ENCODE assay signal across 8 cellular contexts in the genomic region with DNA sequence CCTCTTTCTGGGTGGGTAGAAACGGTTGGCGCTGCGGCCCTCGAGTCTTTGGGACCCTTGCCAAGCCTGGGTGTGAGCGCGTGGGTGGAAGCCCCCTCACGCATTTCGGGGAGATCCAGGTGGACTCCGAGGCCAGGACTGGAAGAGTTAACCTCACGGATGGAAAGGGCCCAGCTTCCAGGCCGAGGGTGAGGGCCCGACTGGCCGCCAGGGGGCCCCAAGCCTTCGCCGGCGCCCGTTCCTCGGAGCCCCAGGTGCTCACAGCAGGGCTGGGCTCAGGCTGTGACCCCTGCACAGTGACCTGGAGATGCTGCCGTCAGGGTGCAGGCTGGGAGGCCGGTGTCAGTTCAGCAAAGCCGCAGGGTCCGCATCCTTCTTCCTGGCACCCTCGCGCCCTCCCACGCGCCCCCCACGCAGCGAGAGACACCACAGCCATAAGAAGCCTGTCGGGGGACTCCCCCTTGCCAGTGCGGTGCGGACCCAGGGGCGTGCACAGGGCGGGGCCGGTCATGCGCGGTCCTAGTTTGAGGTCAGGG. TPM values are rescaled to one million over a fixed set of nuclear protein-coding genes. Genes with fewer than 3 reads are reported as not detected.
DNase-seq lines count a peak whose midpoint lies in the region; ATAC-seq and TF ChIP-seq lines count a peak whose summit lies in the region.

No MANE protein-coding gene starts in this region.

- peaks cover 17% of the 10 kb centered on the region for H3K9me3 ChIP-seq in AG04450 (ENCODE audit: control insufficient read depth, insufficient read depth, low read length)
- H3K9me3 ChIP-seq in PC-3 (ENCODE audit: low read length), result no peaks in the 10 kb centered on the region

- H4K20me1 ChIP-seq in PC-3 (ENCODE audit: low read length), result no peaks in the 10 kb centered on the region

- H3K9me2 ChIP-seq in PC-3 (replicated peaks; ENCODE audit: low read length), result no peaks in the 10 kb centered on the region

- TF ChIP-seq CTCF in AG04450 (IDR thresholded peaks at IDR 0.05; ENCODE audit: low read depth, low read length) (peak; percentile 79), PC-3 (conservative IDR thresholded peaks at IDR 0.05; ENCODE audit: low read depth, low read length) (peak; percentile 74)

- peak overlapping the region; percentile 66; the same call in 1 of the 2 replicates for H3K4me2 ChIP-seq in PC-3 (ENCODE audit: low read length)

- BruUV-seq in PC-3 (replicated peaks; lab: Mats Ljungman, UMichigan), result no TSS peak

- H3K27me3 ChIP-seq in AG04450 (ENCODE audit: control insufficient read depth, insufficient read depth, low read length) (peaks cover 12% of the 10 kb centered on the region), PC-3 (ENCODE audit: low read length) (no peaks in the 10 kb centered on the region)

- POLR2A ChIA-PET in AG04450 (lab: Yijun Ruan, JAX) (no interaction called here), PC-3 (lab: Charles Lee; ENCODE audit: unreplicated experiment) (no interaction called here)

- H3K4me3 ChIP-seq in AG04450 (ENCODE audit: low read depth, low read length) (peak overlapping the region; percentile 51), PC-3 (ENCODE audit: low read length) (peak overlapping the region; percentile 35; the same call in 1 of the 2 replicates)

- no peak for DNase-seq in AG04450 (ENCODE audit: low read depth, low spot score)
- DNase-seq in PC-3, result peak; percentile 65
- DNase-seq in activated gamma-delta T cell (lab: John Stamatoyannopoulos, UW), result peak; percentile 89
- DNase-seq in foreskin melanocyte, result peak; percentile 32
- peak; percentile 75 for DNase-seq in occipital lobe (lab: John Stamatoyannopoulos, UW)
- DNase-seq in superior temporal gyrus (ENCODE audit: extremely low spot score), result peak; percentile 54

- H3K36me3 ChIP-seq in PC-3 (ENCODE audit: low read depth, low read length), result no peaks in the 10 kb centered on the region

- no peaks in the 10 kb centered on the region for H3F3A ChIP-seq in PC-3 (ENCODE audit: low read length, unreplicated experiment)

- intact Hi-C loops in PC-3 (cut with micrococcal nuclease), result no loop called here

- CTCF ChIA-PET in AG04450 (lab: Charles Lee) (interaction anchor here (0.6 to 0.7 kb wide), 2 partner anchors 13 to 221 kb away, joined by 3 read pairs; no protein-coding TSS in a partner anchor), PC-3 (lab: Charles Lee) (interaction anchor here (1.0 kb wide), 1 partner anchor 223 kb away, joined by 4 read pairs; no protein-coding TSS in a partner anchor)

- no peak overlapping the region for H3K27ac ChIP-seq in AG04450 (ENCODE audit: low read depth, low read length)
- no peak overlapping the region for H3K27ac ChIP-seq in PC-3 (ENCODE audit: low read length)

- no peaks in the 10 kb centered on the region for H3K79me2 ChIP-seq in PC-3 (ENCODE audit: low read length)

- peak overlapping the region; percentile 14; the same call in 1 of the 2 replicates for H2AFZ ChIP-seq in PC-3 (ENCODE audit: low read length)

- no peak overlapping the region for H3K9ac ChIP-seq in PC-3 (ENCODE audit: low read length)

- H3K4me1 ChIP-seq in PC-3 (ENCODE audit: insufficient read depth, low read length), result no peaks in the 10 kb centered on the region

- ATAC-seq in GM19025 (IDR thresholded peaks at IDR 0.05; ENCODE audit: low read depth, unreplicated experiment), result peak; percentile 86
- peak; percentile 90 for ATAC-seq in HG03442 (IDR thresholded peaks at IDR 0.05; ENCODE audit: unreplicated experiment)
- peak; percentile 94 for ATAC-seq in PC-3

RNA-seq across cellular contexts. Expression of a gene that starts 34.2 kb away (rescaled TPM):
- polyA plus RNA-seq in AG04450 (2011; rRNA removed), result 4.1 and 4.3 TPM in 2 replicates
- 0.48 and 0.55 TPM in 2 replicates for polyA minus RNA-seq in AG04450 (2011; rRNA and poly(A)+ RNA removed)
- total RNA-seq in PC-3 (2014; rRNA removed), result 26.9 and 35.5 TPM in 2 replicates
- under 0.01 TPM for total RNA-seq in occipital lobe

RNA-seq across cellular contexts. Expression of a gene that starts 57.8 kb away (rescaled TPM):
- polyA plus RNA-seq in AG04450 (2011; rRNA removed), result not detected in 2 replicates
- not detected in 2 replicates for polyA minus RNA-seq in AG04450 (2011; rRNA and poly(A)+ RNA removed)
- total RNA-seq in PC-3 (2014; rRNA removed) (not detected in 2 replicates), occipital lobe (not detected)

Comparison
In these comparisons a context has a peak if more than half of its experiments do, and no peak if none do; other contexts are left out.
1. RNA of a gene that starts 34.2 kb away (total RNA-seq): 26.9 to 35.5 TPM in PC-3; under 0.01 TPM in occipital lobe (single experiment); every median in the first group is over 10 times any median in the second.
2. Peak in every context shown above with its lines, with median percentiles within 50 percentile points of each other: ATAC-seq.